ENCODE assay signal across 9 cellular contexts in the genomic region with DNA sequence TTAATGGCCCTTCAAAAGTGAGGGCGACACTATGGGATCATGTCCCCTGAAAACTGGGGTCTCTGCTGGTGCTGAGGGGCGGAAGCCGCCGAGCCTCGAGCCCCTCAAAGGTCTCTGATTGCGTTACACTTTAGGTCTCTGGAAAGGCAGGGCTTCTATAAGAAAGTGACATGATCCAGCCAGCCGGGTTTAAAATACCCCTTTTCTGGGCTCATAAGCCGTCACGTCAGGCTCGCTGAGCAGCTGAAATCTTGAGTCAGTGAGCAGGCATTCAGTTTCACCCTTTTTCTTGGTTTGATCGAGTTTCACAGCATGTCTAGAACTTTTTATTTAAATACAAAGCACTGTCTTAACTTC. TPM values are rescaled to one million over a fixed set of nuclear protein-coding genes. Genes with fewer than 3 reads are reported as not detected.
DNase-seq lines count a peak whose midpoint lies in the region; ATAC-seq lines count a peak whose summit lies in the region.
"Had no signal": no experiment of that assay in that cellular context is flagged by ENCODE, and none has a peak within 500 bp of the region (broad histone marks: within the 10 kb centered on the region; RNA-seq: fewer than 3 reads in every experiment).

No MANE protein-coding gene starts in this region.

- peak overlapping the region in 5 of 8 donors; percentile 52 to 99 (median 98) for H3K27ac Mint-ChIP-seq in CD8-positive, alpha-beta memory T cell
- H3K27ac Mint-ChIP-seq in activated T-cell treated with anti-CD3 and anti-CD28 coated beads, Interleukin-2, amount 50 U/mL, for 72 hours = peak overlapping the region; percentile 98
- peak overlapping the region; percentile 94 for H3K27ac Mint-ChIP-seq in memory B cell

- H3K27me3 ChIP-seq in CD8-positive, alpha-beta memory T cell (ENCODE audit: insufficient read depth, low read length, poor library complexity, severe bottlenecking) = no peaks in the 10 kb centered on the region
- no peaks in the 10 kb centered on the region for H3K27me3 ChIP-seq in HUES6 (ENCODE audit: control insufficient read depth, insufficient read depth, low read length)

- no peak for DNase-seq in CD8-positive, alpha-beta memory T cell
- peak; percentile 36 to 38 for DNase-seq in activated T-cell treated with anti-CD3 and anti-CD28 coated beads, Interleukin-2, amount 50 U/mL, for 72 hours
- DNase-seq in memory B cell (ENCODE audit: low spot score in 2 of 2) (no peak), occipital lobe (lab: John Stamatoyannopoulos, UW) (no peak), NCI-H1694 (lab: John Stamatoyannopoulos, UW) (no peak)

- H3K4me1 ChIP-seq in CD8-positive, alpha-beta memory T cell (ENCODE audit: insufficient read depth, low read length) = peaks cover 25% of the 10 kb centered on the region
- peaks cover 5% of the 10 kb centered on the region; the same call in 1 of the 2 replicates for H3K4me1 ChIP-seq in HUES6 (ENCODE audit: control insufficient read depth, insufficient read depth, low read length)

- no peak overlapping the region for H3K4me3 ChIP-seq in CD8-positive, alpha-beta memory T cell (ENCODE audit: low read length)
- H3K4me3 ChIP-seq in HUES6 (ENCODE audit: low read depth, low read length) = peak overlapping the region; percentile 80

- peaks cover 34 to 41% (median 38%) of the 10 kb centered on the region in 3 donors for H3K4me1 Mint-ChIP-seq in CD8-positive, alpha-beta memory T cell
- peaks cover 44% of the 10 kb centered on the region for H3K4me1 Mint-ChIP-seq in activated T-cell treated with anti-CD3 and anti-CD28 coated beads, Interleukin-2, amount 50 U/mL, for 72 hours (ENCODE audit: low read depth)
- H3K4me1 Mint-ChIP-seq in memory B cell = peaks cover 16% of the 10 kb centered on the region

- peaks cover 0 to 2% (median 0%) of the 10 kb centered on the region in 5 donors for H3K9me3 Mint-ChIP-seq in CD8-positive, alpha-beta memory T cell
- no peaks in the 10 kb centered on the region for H3K9me3 Mint-ChIP-seq in activated T-cell treated with anti-CD3 and anti-CD28 coated beads, Interleukin-2, amount 50 U/mL, for 72 hours
- H3K9me3 Mint-ChIP-seq in memory B cell = no peaks in the 10 kb centered on the region

- H3K36me3 ChIP-seq in CD8-positive, alpha-beta memory T cell (ENCODE audit: insufficient read depth, low read length) = peaks cover 18% of the 10 kb centered on the region
- peaks cover 27% of the 10 kb centered on the region for H3K36me3 ChIP-seq in HUES6 (ENCODE audit: control insufficient read depth, insufficient read depth, low read length)

- peaks cover 0 to 9% of the 10 kb centered on the region in 2 donors for H3K27me3 Mint-ChIP-seq in CD8-positive, alpha-beta memory T cell
- H3K27me3 Mint-ChIP-seq in activated T-cell treated with anti-CD3 and anti-CD28 coated beads, Interleukin-2, amount 50 U/mL, for 72 hours (ENCODE audit: low read depth) = no peaks in the 10 kb centered on the region
- no peaks in the 10 kb centered on the region for H3K27me3 Mint-ChIP-seq in memory B cell

- no peak for ATAC-seq in activated T-cell treated with anti-CD3 and anti-CD28 coated beads, Interleukin-2, amount 50 U/mL, for 72 hours (replicated peaks in 1 of 2)
- no peak for ATAC-seq in memory B cell (ENCODE audit: low read depth)
- no peak for ATAC-seq in HG02970 (IDR thresholded peaks at IDR 0.05; ENCODE audit: low FRiP score, unreplicated experiment)
- no peak for ATAC-seq in GM18519 (IDR thresholded peaks at IDR 0.05; ENCODE audit: low FRiP score, unreplicated experiment)

- H3K36me3 Mint-ChIP-seq in CD8-positive, alpha-beta memory T cell = peaks cover 5 to 29% (median 7%) of the 10 kb centered on the region in 3 donors
- H3K36me3 Mint-ChIP-seq in activated T-cell treated with anti-CD3 and anti-CD28 coated beads, Interleukin-2, amount 50 U/mL, for 72 hours (ENCODE audit: insufficient read depth in 2 of 2) = peaks cover 12 to 22% of the 10 kb centered on the region in 2 donors
- peaks cover 7% of the 10 kb centered on the region for H3K36me3 Mint-ChIP-seq in memory B cell

- POLR2A ChIA-PET in CD8-positive, alpha-beta memory T cell (lab: Charles Lee) = interaction anchor here (1.0 to 2.9 kb wide), 4 partner anchors 60 to 333 kb away, joined by 3 to 43 read pairs (median 4); a partner anchor contains a TSS

- CTCF ChIA-PET in CD8-positive, alpha-beta memory T cell (lab: Charles Lee) = interaction anchor here (0.7 to 1.3 kb wide), 2 partner anchors 116 to 507 kb away, joined by 3 to 4 read pairs; no protein-coding TSS in a partner anchor

- peak overlapping the region; percentile 27 for H3K27ac ChIP-seq in CD8-positive, alpha-beta memory T cell (ENCODE audit: low read depth, low read length)
- peak overlapping the region; percentile 99 for H3K27ac ChIP-seq in HUES6 (ENCODE audit: low read depth, low read length)

- peak overlapping the region in 4 of 7 donors; percentile 23 to 99 (median 94) for H3K4me3 Mint-ChIP-seq in CD8-positive, alpha-beta memory T cell
- peak overlapping the region; percentile 94 to 96 for H3K4me3 Mint-ChIP-seq in activated T-cell treated with anti-CD3 and anti-CD28 coated beads, Interleukin-2, amount 50 U/mL, for 72 hours
- peak overlapping the region; percentile 11 for H3K4me3 Mint-ChIP-seq in memory B cell

- H3K9me3 ChIP-seq in CD8-positive, alpha-beta memory T cell (ENCODE audit: low read length) = no peaks in the 10 kb centered on the region
- H3K9me3 ChIP-seq in HUES6 (ENCODE audit: control insufficient read depth, insufficient read depth, low read depth, low read length) = no peaks in the 10 kb centered on the region

- H3K9ac ChIP-seq in HUES6 (ENCODE audit: low read length) = peak overlapping the region; percentile 97

RNA-seq across cellular contexts. Expression of a gene that starts 0.6 kb away (rescaled TPM):
- total RNA-seq in CD8-positive, alpha-beta memory T cell = 100 to 1,000 TPM; 694 to 729 TPM
- polyA plus RNA-seq in CD8-positive, alpha-beta memory T cell = 642 TPM
- total RNA-seq in activated T-cell treated with anti-CD3 and anti-CD28 coated beads, Interleukin-2, amount 50 U/mL, for 72 hours = 100 to 1,000 TPM; 418 to 596 TPM
- total RNA-seq in occipital lobe = 295 TPM

RNA-seq across cellular contexts. Expression of a gene that starts 44.0 kb away (rescaled TPM):
- not detected for total RNA-seq in CD8-positive, alpha-beta memory T cell
- not detected for polyA plus RNA-seq in CD8-positive, alpha-beta memory T cell
- not detected for total RNA-seq in activated T-cell treated with anti-CD3 and anti-CD28 coated beads, Interleukin-2, amount 50 U/mL, for 72 hours
- total RNA-seq in occipital lobe = not detected
- total RNA-seq: T-helper 2 cell treated with Interferon-gamma antibody and Interleukin-4, amounts not matched to agents 100 ng/mL and 5 ng/mL, for 36 hours had no signal

Comparison
In these comparisons a context has a peak if more than half of its experiments do, and no peak if none do; other contexts are left out.
1. DNase-seq: peak in activated T-cell treated with anti-CD3 and anti-CD28 coated beads, Interleukin-2, amount 50 U/mL, for 72 hours (2 of 2); none in CD8-positive, alpha-beta memory T cell (0 of 5), memory B cell (0 of 2), occipital lobe (single experiment) and NCI-H1694 (single experiment).
2. H3K4me3 Mint-ChIP-seq: peak in every context shown above with its lines; median percentile 95 in activated T-cell treated with anti-CD3 and anti-CD28 coated beads, Interleukin-2, amount 50 U/mL, for 72 hours; 94 in CD8-positive, alpha-beta memory T cell; 11 in memory B cell.
3. Peak in every context shown above with its lines, with median percentiles within 50 percentile points of each other: H3K27ac Mint-ChIP-seq.